In the genomic region with DNA sequence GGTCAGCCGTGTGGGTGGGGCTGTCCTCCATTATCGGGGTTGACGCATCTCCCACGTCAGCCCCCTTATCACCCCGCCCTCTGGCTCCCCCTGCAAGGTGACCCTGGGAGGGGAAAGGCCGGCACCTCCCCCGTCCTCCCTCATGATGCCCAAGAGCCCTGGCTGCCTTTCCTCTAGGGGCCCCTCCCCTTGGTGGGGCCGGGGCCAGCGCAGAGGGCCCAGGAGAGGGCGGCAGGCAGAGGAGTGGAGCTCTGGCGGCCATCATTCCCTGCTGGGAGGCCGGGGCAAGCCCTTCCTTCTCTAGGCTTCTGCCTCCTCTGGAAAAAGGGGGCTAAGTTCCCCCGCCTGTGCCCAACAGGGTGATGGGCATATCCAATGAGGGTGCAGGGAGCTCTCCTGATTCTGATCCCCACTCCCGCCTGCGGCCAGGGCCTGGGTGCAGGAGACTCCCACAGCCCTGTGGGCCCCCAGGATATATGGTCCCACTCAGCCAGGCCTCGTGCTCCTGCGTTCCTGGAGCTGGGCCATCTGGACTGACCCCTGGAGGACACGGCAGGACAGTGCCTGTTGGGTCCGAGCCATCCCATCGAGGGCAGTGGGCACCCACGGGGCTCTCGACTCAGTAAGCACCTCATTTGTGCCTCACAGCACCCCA, we compare ENCODE assay signal across 17 cellular contexts. TPM values are rescaled to one million over a fixed set of nuclear protein-coding genes. Genes with fewer than 3 reads are reported as not detected.
DNase-seq lines count a peak whose midpoint lies in the region; ATAC-seq, FAIRE-seq and TF ChIP-seq lines count a peak whose summit lies in the region.
"Had no signal": no experiment of that assay in that cellular context is flagged by ENCODE, and none has a peak within 500 bp of the region (broad histone marks: within the 10 kb centered on the region; RNA-seq: fewer than 3 reads in every experiment).

No MANE protein-coding gene starts in this region.

- no peak overlapping the region for H3K23ac ChIP-seq in H1 (ENCODE audit: insufficient read length)

- H2BK12ac ChIP-seq in H1 (ENCODE audit: low read depth, low read length): peak overlapping the region; percentile 39; the same call in 1 of the 2 replicates

- TF ChIP-seq POLR2A in H1 (IDR thresholded peaks at IDR 0.05; ENCODE audit: control extremely low read depth in 1 of 2, low read depth in 2 of 2, low read length in 2 of 2) (no peak), testis (IDR thresholded peaks at IDR 0.05) (no peak)

- H3K4me1 ChIP-seq in SK-N-SH (ENCODE audit: control insufficient read depth in 1 of 2, insufficient read depth in 2 of 2, low read depth in 1 of 2, low read length in 1 of 2): peaks cover 0 to 30% of the 10 kb centered on the region in 2 experiments; a peak in 2 of 4 replicates
- peaks cover 0 to 20% (median 11%) of the 10 kb centered on the region in 4 experiments; a peak in 6 of 7 replicates for H3K4me1 ChIP-seq in H1 (replicated peaks in 1 of 4; ENCODE audit: control insufficient read depth in 3 of 4, insufficient read depth in 4 of 4, low read length in 3 of 4)
- no peaks in the 10 kb centered on the region for H3K4me1 ChIP-seq in lower lobe of right lung
- H3K4me1 ChIP-seq in testis: peaks cover 16% of the 10 kb centered on the region
- H3K4me1 ChIP-seq: adrenal gland had no signal

- H3K56ac ChIP-seq in H1 (replicated peaks; ENCODE audit: insufficient read length, low read depth, low read length): no peak overlapping the region

- no peak overlapping the region for H3K14ac ChIP-seq in H1 (ENCODE audit: insufficient read length)

- 0 out of 2 replicates have a peak overlapping the region, but pooled peaks have one; percentile 23 for H2BK20ac ChIP-seq in H1 (ENCODE audit: low read length)

- H4K8ac ChIP-seq in H1 (ENCODE audit: extremely low read depth, insufficient read depth, low read length): peak overlapping the region; percentile 3; the same call in 1 of the 2 replicates

- peak overlapping the region; percentile 31; the same call in 1 of the 2 replicates for H2BK15ac ChIP-seq in H1 (ENCODE audit: low read length)

- peak overlapping the region; percentile 32; the same call in 1 of the 2 replicates for H3K18ac ChIP-seq in H1 (ENCODE audit: extremely low read depth, low read length)

- intact Hi-C loops in lower lobe of right lung (cut with DNase I) (no loop called here), testis (cut with DNase I; ENCODE audit: low total_unique reads) (no loop called here)

- H3K79me1 ChIP-seq in H1 (ENCODE audit: low read depth, low read length): no peaks in the 10 kb centered on the region

- no peaks in the 10 kb centered on the region for H3F3A ChIP-seq in SK-N-SH (replicated peaks; ENCODE audit: insufficient read depth)

- ATAC-seq in lower lobe of right lung (peak in 1 of 2 donors; percentile 50), HG02973 (IDR thresholded peaks at IDR 0.05; ENCODE audit: unreplicated experiment) (no peak)
- ATAC-seq: activated CD8-positive, alpha-beta T cell treated with anti-CD3 and anti-CD28 coated beads, Interleukin-2, amount 10 ng/mL, durations not matched to agents 7 days and 5 days; sciatic nerve had no signal

- no peaks in the 10 kb centered on the region for H3K27me3 ChIP-seq in SK-N-SH (ENCODE audit: insufficient read depth)
- no peaks in the 10 kb centered on the region for H3K27me3 ChIP-seq in H1 (replicated peaks in 1 of 4; ENCODE audit: control insufficient read depth in 3 of 4, extremely low read depth in 1 of 4, insufficient read depth in 3 of 4, low read length in 3 of 4)
- H3K27me3 ChIP-seq in lower lobe of right lung (ENCODE audit: low read depth): peaks cover 10% of the 10 kb centered on the region
- H3K27me3 ChIP-seq in testis: no peaks in the 10 kb centered on the region
- H3K27me3 ChIP-seq: adrenal gland had no signal

- no peak overlapping the region for H3K4me3 ChIP-seq in SK-N-SH (ENCODE audit: low read depth in 2 of 2, low read length in 1 of 2)
- H3K4me3 ChIP-seq in H1 (ENCODE audit: extremely low read depth in 1 of 4, insufficient read depth in 2 of 4, low read depth in 3 of 4, low read length in 4 of 4): no peak overlapping the region
- no peak overlapping the region for H3K4me3 ChIP-seq in lower lobe of right lung
- no peak overlapping the region for H3K4me3 ChIP-seq in testis
- H3K4me3 ChIP-seq: adrenal gland had no signal

- DNase-seq in SK-N-SH: peak; percentile 88
- peak in 1 of 2 experiments; percentile 63 for DNase-seq in H1 (ENCODE audit: low read depth in 1 of 2, low spot score in 2 of 2)
- DNase-seq in lower lobe of right lung: no peak
- peak; percentile 62 for DNase-seq in testis
- DNase-seq in HTR-8/SVneo (ENCODE audit: insufficient read length, low spot score): no peak
- no peak for DNase-seq in OCI-M1 (lab: John Stamatoyannopoulos, UW)
- DNase-seq: activated CD8-positive, alpha-beta T cell treated with anti-CD3 and anti-CD28 coated beads, Interleukin-2, amount 10 ng/mL, durations not matched to agents 7 days and 5 days; AML-193; EL; NCI-H446 treated with DMSO at 0.1 percent for 48 hours; T-helper 1 cell had no signal

- H3K4me2 ChIP-seq in SK-N-SH: no peak overlapping the region
- no peak overlapping the region for H3K4me2 ChIP-seq in H1 (ENCODE audit: insufficient read depth in 1 of 2, low read depth in 2 of 2, low read length in 2 of 2)

- TF ChIP-seq CTCF in SK-N-SH (IDR thresholded peaks at IDR 0.05) (no peak), H1 (IDR thresholded peaks at IDR 0.05; ENCODE audit: control extremely low read depth in 1 of 3, insufficient read depth in 1 of 3, low read depth in 1 of 3, low read length in 3 of 3) (peak in 2 of 3 experiments; percentile 25 to 48; a peak in 2 of 4 replicates), lower lobe of right lung (IDR thresholded peaks at IDR 0.05) (no peak), testis (IDR thresholded peaks at IDR 0.05) (no peak)

- CTCF ChIA-PET in SK-N-SH (lab: Yijun Ruan, JAX): interaction anchor here (0.6 to 14.3 kb wide), 13 partner anchors 10 to 343 kb away, joined by 3 to 140 read pairs (median 4); a partner anchor contains a TSS
- CTCF ChIA-PET in H1 (lab: Charles Lee; ENCODE audit: partially characterized antibody): interaction anchor here (1.0 to 5.3 kb wide), 13 partner anchors 10 to 135 kb away, joined by 3 to 38 read pairs (median 7); a partner anchor contains a TSS

- H4K5ac ChIP-seq in H1 (ENCODE audit: insufficient read length, low read depth, low read length): no peak overlapping the region

- no peak overlapping the region for H3K4ac ChIP-seq in H1 (replicated peaks; ENCODE audit: insufficient read length, low read depth, low read length)

- H3K27ac ChIP-seq in SK-N-SH (ENCODE audit: low read depth in 2 of 2, low read length in 1 of 2) (no peak overlapping the region; a peak in 1 of 4 replicates), H1 (ENCODE audit: low read depth, low read length) (no peak overlapping the region), lower lobe of right lung (peak overlapping the region; percentile 18), testis (peak overlapping the region in 1 of 2 donors; percentile 24)
- H3K27ac ChIP-seq: adrenal gland, VCaP had no signal

- H3K9ac ChIP-seq in SK-N-SH (no peak overlapping the region), H1 (replicated peaks in 1 of 4; ENCODE audit: extremely low read depth in 1 of 4, low read depth in 3 of 4, low read length in 3 of 4) (no peak overlapping the region)

- H4K91ac ChIP-seq in H1 (replicated peaks; ENCODE audit: insufficient read length, low read length): peak overlapping the region; percentile 72

- POLR2A ChIA-PET in SK-N-SH (lab: Yijun Ruan, JAX) (interaction anchor here (1.0 kb wide), 1 partner anchor 15 kb away, joined by 3 read pairs; no protein-coding TSS in a partner anchor), H1 (lab: Charles Lee; ENCODE audit: partially characterized antibody) (interaction anchor here (0.5 to 1.6 kb wide), 7 partner anchors 11 to 288 kb away, joined by 3 to 6 read pairs (median 4); a partner anchor contains a TSS)

- H2BK5ac ChIP-seq in H1 (ENCODE audit: low read depth, low read length): no peak overlapping the region

- H3K23me2 ChIP-seq in H1 (ENCODE audit: low read depth, low read length): no peaks in the 10 kb centered on the region

- H3K36me3 ChIP-seq in SK-N-SH (replicated peaks in 1 of 2; ENCODE audit: control insufficient read depth in 1 of 2, insufficient read depth in 2 of 2, low read length in 1 of 2): no peaks in the 10 kb centered on the region
- no peaks in the 10 kb centered on the region for H3K36me3 ChIP-seq in H1 (ENCODE audit: control insufficient read depth in 2 of 4, insufficient read depth in 4 of 4, low read length in 3 of 4)
- H3K36me3 ChIP-seq in lower lobe of right lung: no peaks in the 10 kb centered on the region
- no peaks in the 10 kb centered on the region for H3K36me3 ChIP-seq in testis (ENCODE audit: low read depth, missing control alignments)
- H3K36me3 ChIP-seq: adrenal gland had no signal

- no peaks in the 10 kb centered on the region for H3K79me2 ChIP-seq in SK-N-SH (ENCODE audit: insufficient read depth)
- no peaks in the 10 kb centered on the region for H3K79me2 ChIP-seq in H1 (ENCODE audit: control insufficient read depth in 1 of 2, insufficient read depth in 2 of 2, low read length in 2 of 2)

- 82% methylated on average over 8 of the region's 22 CpGs for WGBS in SK-N-SH (ENCODE audit: low lambda C conversion rate)
- WGBS in H1 (ENCODE audit: extremely low coverage in 1 of 2, insufficient coverage in 1 of 2, insufficient read length in 1 of 2, insufficient replicate concordance in 2 of 2, low coverage in 1 of 2, low lambda C conversion rate in 2 of 2, missing lambda C conversion rate in 1 of 2), 2 experiments: 74% methylated on average over 19 of the region's 22 CpGs; no CpG with 5 or more reads in 1 of the 2 experiments
- 54 to 68% methylated on average over 9 to 22 of the region's 22 CpGs for WGBS in testis, 2 donors

- TF ChIP-seq EP300 in SK-N-SH (IDR thresholded peaks at IDR 0.05; ENCODE audit: borderline replicate concordance in 1 of 2, low read depth in 1 of 2, low read length in 1 of 2) (no peak), H1 (IDR thresholded peaks at IDR 0.05; ENCODE audit: borderline replicate concordance in 1 of 2, low read depth in 2 of 2, low read length in 2 of 2) (no peak)

- FAIRE-seq in H1 (lab: Jason Lieb, UNC) (no peak), HTR-8/SVneo (lab: Jason Lieb, UNC) (no peak)
- FAIRE-seq: colon, frontal cortex had no signal

- H2AFZ ChIP-seq in SK-N-SH (ENCODE audit: low read depth) (no peak overlapping the region), H1 (ENCODE audit: low read length) (no peak overlapping the region)

- no peaks in the 10 kb centered on the region for H3K9me3 ChIP-seq in SK-N-SH
- H3K9me3 ChIP-seq in H1 (ENCODE audit: insufficient read depth in 2 of 2, low read depth in 1 of 2, low read length in 1 of 2): no peaks in the 10 kb centered on the region
- no peaks in the 10 kb centered on the region for H3K9me3 ChIP-seq in lower lobe of right lung
- H3K9me3 ChIP-seq in testis: no peaks in the 10 kb centered on the region
- H3K9me3 ChIP-seq: adrenal gland had no signal

- H2BK120ac ChIP-seq in H1 (replicated peaks; ENCODE audit: low read depth, low read length): no peak overlapping the region

- H2AK5ac ChIP-seq in H1 (ENCODE audit: low read depth, low read length): 0 out of 2 replicates have a peak overlapping the region, but pooled peaks have one; percentile 13

- H4K20me1 ChIP-seq in SK-N-SH (ENCODE audit: insufficient read depth): no peaks in the 10 kb centered on the region
- no peaks in the 10 kb centered on the region for H4K20me1 ChIP-seq in H1 (replicated peaks in 1 of 2; ENCODE audit: control insufficient read depth in 1 of 2, insufficient read depth in 2 of 2, low read length in 2 of 2)

- no peaks in the 10 kb centered on the region for H3K9me2 ChIP-seq in SK-N-SH

- 0 out of 2 replicates have a peak, but pooled peaks have one; percentile 6 for TF ChIP-seq RAD21 in SK-N-SH (IDR thresholded peaks at IDR 0.05; ENCODE audit: low read length)
- TF ChIP-seq RAD21 in H1 (IDR thresholded peaks at IDR 0.05 in 1 of 2, conservative IDR thresholded peaks at IDR 0.05 in 1 of 2; ENCODE audit: low read depth in 2 of 2, low read length in 2 of 2): no peak

RNA-seq across cellular contexts. Expression of a gene that starts 12.3 kb away (rescaled TPM):
- 1.8 and 2.8 TPM in 2 replicates for polyA plus RNA-seq in SK-N-SH (2012; rRNA removed)
- 0.97 and 1.4 TPM in 2 replicates for polyA plus RNA-seq in SK-N-SH (2012; cell fraction: cytosol; rRNA removed)
- 8.2 and 10.0 TPM in 2 replicates for polyA plus RNA-seq in SK-N-SH (2012; cell fraction: nucleus; rRNA removed)
- 6.0 TPM in 2 replicates for total RNA-seq in H1 (2021; fragmentation: NEBNext Ultra II Directional; extraction: Animal tissue kit (Norgen Biotek cat#: 25700))
- polyA plus RNA-seq in H1 (2011; rRNA removed): 6.1 and 7.6 TPM in 2 replicates
- polyA plus RNA-seq in H1 (2011; cell fraction: cytosol; rRNA removed): 4.4 TPM
- polyA plus RNA-seq in H1 (2011; cell fraction: nucleus; rRNA removed): 37.7 TPM
- 3.9 to 7.2 TPM (median 6.2 TPM) in 4 replicates for polyA plus RNA-seq in H1 (2012, experiment 1 of 2)
- polyA plus RNA-seq in H1 (2012, experiment 2 of 2): 3.1 TPM
- polyA plus RNA-seq in H1 (2013, experiment 1 of 2): 5.1 TPM
- polyA plus RNA-seq in H1 (2013, experiment 2 of 2): 4.7 TPM
- polyA minus RNA-seq in H1 (2011; rRNA and poly(A)+ RNA removed): 3.0 and 4.7 TPM in 2 replicates
- polyA minus RNA-seq in H1 (2011; cell fraction: cytosol; rRNA and poly(A)+ RNA removed): 3.7 TPM
- polyA minus RNA-seq in H1 (2011; cell fraction: nucleus; rRNA and poly(A)+ RNA removed): 9.6 TPM
- 37.9 TPM for total RNA-seq in lower lobe of right lung
- 10 to 100 TPM in 1 of 2 donors, 1 to 10 TPM in 1; 9.2 to 10.7 TPM for total RNA-seq in testis
- 15.2 TPM for polyA plus RNA-seq in testis (ENCODE audit: insufficient read depth, low read depth, low replicate concordance)

RNA-seq across cellular contexts. Expression of a gene that starts 27.7 kb away (rescaled TPM):
- polyA plus RNA-seq in SK-N-SH (2012; rRNA removed): 454 and 617 TPM in 2 replicates
- 466 and 537 TPM in 2 replicates for polyA plus RNA-seq in SK-N-SH (2012; cell fraction: cytosol; rRNA removed)
- 90.9 and 135 TPM in 2 replicates for polyA plus RNA-seq in SK-N-SH (2012; cell fraction: nucleus; rRNA removed)
- total RNA-seq in H1 (2021; fragmentation: NEBNext Ultra II Directional; extraction: Animal tissue kit (Norgen Biotek cat#: 25700)): 186 and 191 TPM in 2 replicates
- 622 and 759 TPM in 2 replicates for polyA plus RNA-seq in H1 (2011; rRNA removed)
- polyA plus RNA-seq in H1 (2011; cell fraction: cytosol; rRNA removed): 508 TPM
- polyA plus RNA-seq in H1 (2011; cell fraction: nucleus; rRNA removed): 357 TPM
- 367 to 567 TPM (median 473 TPM) in 4 replicates for polyA plus RNA-seq in H1 (2012, experiment 1 of 2)
- polyA plus RNA-seq in H1 (2012, experiment 2 of 2): 392 TPM
- 338 TPM for polyA plus RNA-seq in H1 (2013, experiment 1 of 2)
- polyA plus RNA-seq in H1 (2013, experiment 2 of 2): 352 TPM
- polyA minus RNA-seq in H1 (2011; rRNA and poly(A)+ RNA removed): 163 and 184 TPM in 2 replicates
- polyA minus RNA-seq in H1 (2011; cell fraction: cytosol; rRNA and poly(A)+ RNA removed): 130 TPM
- 123 TPM for polyA minus RNA-seq in H1 (2011; cell fraction: nucleus; rRNA and poly(A)+ RNA removed)
- 104 TPM for total RNA-seq in lower lobe of right lung
- 10 to 100 TPM; 46.7 to 55.6 TPM for total RNA-seq in testis
- polyA plus RNA-seq in testis (ENCODE audit: insufficient read depth, low read depth, low replicate concordance): 162 TPM

RNA-seq across cellular contexts. Expression of a gene that starts 28.0 kb away (rescaled TPM):
- polyA plus RNA-seq in SK-N-SH (2012; rRNA removed): 35.9 and 39.5 TPM in 2 replicates
- polyA plus RNA-seq in SK-N-SH (2012; cell fraction: cytosol; rRNA removed): 33.0 and 38.9 TPM in 2 replicates
- 16.8 and 18.5 TPM in 2 replicates for polyA plus RNA-seq in SK-N-SH (2012; cell fraction: nucleus; rRNA removed)
- 84.5 and 86.1 TPM in 2 replicates for total RNA-seq in H1 (2021; fragmentation: NEBNext Ultra II Directional; extraction: Animal tissue kit (Norgen Biotek cat#: 25700))
- 52.6 and 52.9 TPM in 2 replicates for polyA plus RNA-seq in H1 (2011; rRNA removed)
- polyA plus RNA-seq in H1 (2011; cell fraction: cytosol; rRNA removed): 75.9 TPM
- 39.1 TPM for polyA plus RNA-seq in H1 (2011; cell fraction: nucleus; rRNA removed)
- polyA plus RNA-seq in H1 (2012, experiment 1 of 2): 91.9 to 107 TPM (median 97.9 TPM) in 4 replicates
- polyA plus RNA-seq in H1 (2012, experiment 2 of 2): 35.6 TPM
- polyA plus RNA-seq in H1 (2013, experiment 1 of 2): 52.4 TPM
- 55.2 TPM for polyA plus RNA-seq in H1 (2013, experiment 2 of 2)
- 74.7 and 76.2 TPM in 2 replicates for polyA minus RNA-seq in H1 (2011; rRNA and poly(A)+ RNA removed)
- polyA minus RNA-seq in H1 (2011; cell fraction: cytosol; rRNA and poly(A)+ RNA removed): 43.7 TPM
- 41.1 TPM for polyA minus RNA-seq in H1 (2011; cell fraction: nucleus; rRNA and poly(A)+ RNA removed)
- total RNA-seq in lower lobe of right lung: 5.4 TPM
- 10 to 100 TPM; 22.7 to 31.5 TPM for total RNA-seq in testis
- polyA plus RNA-seq in testis (ENCODE audit: insufficient read depth, low read depth, low replicate concordance): 27.3 TPM

RNA-seq across cellular contexts. Expression of a gene that starts 52.1 kb away (rescaled TPM):
- polyA plus RNA-seq in SK-N-SH (2012; rRNA removed) (20.6 and 26.4 TPM in 2 replicates), H1 (2011; rRNA removed) (141 and 160 TPM in 2 replicates), testis (ENCODE audit: insufficient read depth, low read depth, low replicate concordance) (21.1 TPM)
- polyA plus RNA-seq in SK-N-SH (2012; cell fraction: cytosol; rRNA removed): 13.8 and 18.5 TPM in 2 replicates
- 17.8 and 27.8 TPM in 2 replicates for polyA plus RNA-seq in SK-N-SH (2012; cell fraction: nucleus; rRNA removed)
- total RNA-seq in H1 (2021; fragmentation: NEBNext Ultra II Directional; extraction: Animal tissue kit (Norgen Biotek cat#: 25700)): 115 and 116 TPM in 2 replicates
- polyA plus RNA-seq in H1 (2011; cell fraction: cytosol; rRNA removed): 127 TPM
- 141 TPM for polyA plus RNA-seq in H1 (2011; cell fraction: nucleus; rRNA removed)
- 83.3 to 97.8 TPM (median 90.8 TPM) in 4 replicates for polyA plus RNA-seq in H1 (2012, experiment 1 of 2)
- 40.1 TPM for polyA plus RNA-seq in H1 (2012, experiment 2 of 2)
- 153 TPM for polyA plus RNA-seq in H1 (2013, experiment 1 of 2)
- polyA plus RNA-seq in H1 (2013, experiment 2 of 2): 174 TPM
- polyA minus RNA-seq in H1 (2011; rRNA and poly(A)+ RNA removed): 251 and 278 TPM in 2 replicates
- polyA minus RNA-seq in H1 (2011; cell fraction: cytosol; rRNA and poly(A)+ RNA removed): 150 TPM
- 146 TPM for polyA minus RNA-seq in H1 (2011; cell fraction: nucleus; rRNA and poly(A)+ RNA removed)
- total RNA-seq in lower lobe of right lung (63.6 TPM), testis (10 to 100 TPM; 24.5 to 39.8 TPM)

Comparison
In these comparisons a context has a peak if more than half of its experiments do, and no peak if none do; other contexts are left out.
1. DNase-seq: peak in SK-N-SH (single experiment) and testis (single experiment); none in lower lobe of right lung (single experiment), HTR-8/SVneo (single experiment) and OCI-M1 (single experiment).
2. CTCF ChIP-seq: peak in H1 (2 of 3); none in SK-N-SH (single experiment), lower lobe of right lung (single experiment) and testis (0 of 3).